In the genomic region with DNA sequence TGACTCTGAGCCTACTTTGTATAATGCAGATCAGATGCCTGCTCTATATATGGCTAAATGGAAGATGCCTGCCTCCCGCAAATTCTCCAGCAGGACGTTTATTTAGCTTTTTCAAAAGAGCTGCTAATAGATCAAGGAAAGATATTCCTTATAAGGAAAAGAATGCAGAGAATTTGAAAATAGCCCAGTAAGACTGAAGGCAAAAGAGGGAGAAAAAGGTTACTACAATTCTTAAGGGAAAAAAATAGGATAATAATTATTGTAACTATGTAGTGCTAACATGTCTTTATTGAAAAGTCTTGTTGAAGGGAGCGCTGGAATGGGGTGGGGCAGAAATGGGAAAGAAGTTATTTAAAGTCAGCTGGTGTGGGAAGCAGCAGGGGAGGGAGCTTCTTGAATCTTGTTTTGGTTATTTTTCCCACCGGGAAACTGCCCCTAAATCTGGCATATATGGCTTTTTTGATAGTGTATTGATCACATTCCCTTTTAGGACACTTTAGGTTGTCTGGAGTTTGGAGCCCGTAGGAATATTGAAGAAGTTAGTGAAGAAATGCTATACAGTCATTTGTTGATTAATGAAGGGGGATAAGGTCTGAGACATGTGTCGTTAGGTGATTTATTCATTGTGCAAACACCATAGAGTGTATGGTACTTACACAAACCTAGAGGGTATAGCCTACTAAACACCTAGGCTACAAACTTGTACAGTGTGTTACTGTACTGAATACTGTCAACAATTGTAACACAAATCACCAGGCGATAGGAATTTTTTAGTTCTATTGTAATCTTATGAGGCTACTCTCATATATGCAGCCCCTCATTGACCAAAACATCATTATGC, we compare ENCODE assay signal across 10 cellular contexts. TPM values are rescaled to one million over a fixed set of nuclear protein-coding genes. Genes with fewer than 3 reads are reported as not detected.
A peak's percentile ranks its signal among the peaks of the same experiment; 100 is the strongest.
DNase-seq lines count a peak whose midpoint lies in the region; ATAC-seq and TF ChIP-seq lines count a peak whose summit lies in the region.
"Had no signal": no experiment of that assay in that cellular context is flagged by ENCODE, and none has a peak within 500 bp of the region (broad histone marks: within the 10 kb centered on the region; RNA-seq: fewer than 3 reads in every experiment).

No MANE protein-coding gene starts in this region.

- peaks cover 0 to 66% (median 0%) of the 10 kb centered on the region in 7 donors for H3K27me3 ChIP-seq in heart right ventricle
- peaks cover 4% of the 10 kb centered on the region for H3K27me3 ChIP-seq in endodermal cell (ENCODE audit: control insufficient read depth, insufficient read depth, low read length, poor library complexity, severe bottlenecking)
- H3K27me3 ChIP-seq in aorta (ENCODE audit: control insufficient read depth in 1 of 2, insufficient read depth in 2 of 2, low read length in 1 of 2): no peaks in the 10 kb centered on the region

- TF ChIP-seq CTCF in heart right ventricle (IDR thresholded peaks at IDR 0.05): no peak
- no peak for TF ChIP-seq CTCF in endodermal cell (conservative IDR thresholded peaks at IDR 0.05)

- H3K9me3 Mint-ChIP-seq in endodermal cell: no peaks in the 10 kb centered on the region

- peak overlapping the region; percentile 83 for H3K4me3 Mint-ChIP-seq in endodermal cell

- peaks cover 13% of the 10 kb centered on the region for H3K36me3 Mint-ChIP-seq in endodermal cell (ENCODE audit: low read depth)

- ATAC-seq in heart right ventricle (no peak), left ventricle myocardium superior (no peak), aorta (ENCODE audit: low FRiP score) (no peak)

- H3K4me3 ChIP-seq in heart right ventricle (peak overlapping the region; percentile 66 to 92 (median 80)), endodermal cell (ENCODE audit: low read length) (peak overlapping the region; percentile 97), aorta (ENCODE audit: low read length in 2 of 2) (peak overlapping the region; percentile 95 to 98)
- H3K4me3 ChIP-seq: lung had no signal

- H3K9me3 ChIP-seq in heart right ventricle (no peaks in the 10 kb centered on the region), endodermal cell (ENCODE audit: control insufficient read depth, low read length) (no peaks in the 10 kb centered on the region), aorta (ENCODE audit: control insufficient read depth, low read length) (no peaks in the 10 kb centered on the region)

- peaks cover 4 to 68% (median 39%) of the 10 kb centered on the region in 9 donors for H3K4me1 ChIP-seq in heart right ventricle
- H3K4me1 ChIP-seq in endodermal cell (ENCODE audit: control insufficient read depth, insufficient read depth, low read length): peaks cover 30% of the 10 kb centered on the region
- H3K4me1 ChIP-seq in aorta (ENCODE audit: control insufficient read depth in 1 of 2, insufficient read depth in 2 of 2, low read length in 2 of 2): peaks cover 0 to 6% of the 10 kb centered on the region in 2 donors

- intact Hi-C loops in heart right ventricle (cut with DNase I) (loop anchor here in 5 of 10 donors (2.0 to 10.0 kb wide), 7 partner anchors 47 to 359 kb away; no protein-coding TSS in a partner anchor), left ventricle myocardium superior (cut with micrococcal nuclease) (loop anchor here (5.0 to 10.0 kb wide), 2 partner anchors 47 to 201 kb away; no protein-coding TSS in a partner anchor), aorta (cut with DNase I) (loop anchor here (2.0 to 10.0 kb wide), 4 partner anchors 47 to 198 kb away; a partner anchor contains a TSS)

- DNase-seq in heart right ventricle (no peak), left ventricle myocardium superior (no peak), endodermal cell (no peak), myocyte (ENCODE audit: low read depth) (peak; percentile 69), aorta (no peak), NCI-H1417 (lab: John Stamatoyannopoulos, UW) (no peak), HK-2 (ENCODE audit: unreplicated experiment) (no peak)
- no peak for DNase-seq in stimulated activated CD4-positive, alpha-beta T cell treated with anti-CD3 and anti-CD28 coated beads, Interleukin-4, amount 100 ng/mL, for 1 hour
- DNase-seq: NCI-H1930 had no signal

- 39 to 50% methylated on average over 7 of the region's 7 CpGs for WGBS in heart right ventricle, 2 donors
- 43 to 68% methylated on average over 5 to 7 of the region's 7 CpGs for WGBS in endodermal cell (ENCODE audit: insufficient coverage in 1 of 2, insufficient read length in 1 of 2), 2 experiments
- 3 to 7% methylated on average over 7 of the region's 7 CpGs for WGBS in aorta, 2 donors

- peak overlapping the region; percentile 81 for H3K9ac ChIP-seq in endodermal cell (ENCODE audit: extremely low read depth, low read length, poor library complexity, severe bottlenecking)

- H3K4me1 Mint-ChIP-seq in endodermal cell: peaks cover 67% of the 10 kb centered on the region

- H3K27ac ChIP-seq in heart right ventricle (peak overlapping the region; percentile 20 to 100 (median 98)), endodermal cell (ENCODE audit: low read depth, low read length) (peak overlapping the region; percentile 21), aorta (ENCODE audit: low read depth in 1 of 2, low read length in 2 of 2) (peak overlapping the region; percentile 8 to 53)

- H3K27me3 Mint-ChIP-seq in endodermal cell (ENCODE audit: insufficient read depth): peaks cover 13% of the 10 kb centered on the region

- peak overlapping the region; percentile 92 for H3K27ac Mint-ChIP-seq in endodermal cell

- H3K36me3 ChIP-seq in heart right ventricle: peaks cover 0 to 43% (median 27%) of the 10 kb centered on the region in 9 donors
- H3K36me3 ChIP-seq in endodermal cell (ENCODE audit: control insufficient read depth, insufficient read depth, low read length): peaks cover 48% of the 10 kb centered on the region
- peaks cover 4 to 6% of the 10 kb centered on the region in 2 donors for H3K36me3 ChIP-seq in aorta (ENCODE audit: control insufficient read depth in 1 of 2, insufficient read depth in 2 of 2, low read length in 1 of 2)

RNA-seq across cellular contexts. Expression of a gene that starts 3.1 kb away (rescaled TPM):
- total RNA-seq in heart right ventricle: over 10,000 TPM; 11,955 to 17,571 (median 14,403) TPM
- over 10,000 TPM; 10,066 to 18,091 TPM for polyA plus RNA-seq in heart right ventricle
- total RNA-seq in left ventricle myocardium superior: 14,056 TPM
- total RNA-seq in endodermal cell: 100 to 1,000 TPM; 245 to 363 TPM
- polyA plus RNA-seq in endodermal cell (2013, experiment 1 of 2): 264 TPM
- polyA plus RNA-seq in endodermal cell (2013, experiment 2 of 2): 314 TPM
- total RNA-seq in myocyte: 4,103 and 4,525 TPM in 2 replicates
- 3,640 TPM for polyA plus RNA-seq in myocyte (2012)
- 1,000 to 10,000 TPM in 1 of 2 donors, 100 to 1,000 TPM in 1; 861 to 1,497 TPM for total RNA-seq in aorta
- 1,000 to 10,000 TPM; 1,109 to 1,230 TPM for polyA plus RNA-seq in aorta

Comparison
In these comparisons a context has a peak if more than half of its experiments do, and no peak if none do; other contexts are left out.
1. H3K27ac ChIP-seq: peak in every context shown above with its lines; median percentile 98 in heart right ventricle; 30 in aorta; 21 in endodermal cell.